Comparison of ENCODE assay signal across 8 cellular contexts in genomic region chr19:53867225-53868090, GRCh38. TPM values are rescaled to one million over a fixed set of nuclear protein-coding genes. Genes with fewer than 3 reads are reported as not detected.
DNase-seq lines count a peak whose midpoint lies in the region; ATAC-seq and TF ChIP-seq lines count a peak whose summit lies in the region.

MYADM (plus strand) TSS chr19:53867883; CDS start chr19:53873530, 5,647 bp downstream.

- H3K4me1 Mint-ChIP-seq in endodermal cell, result peaks cover 17% of the 10 kb centered on the region
- H3K4me1 Mint-ChIP-seq in memory B cell, result peaks cover 15% of the 10 kb centered on the region

- no peaks in the 10 kb centered on the region for H3K27me3 ChIP-seq in endodermal cell (ENCODE audit: control insufficient read depth, insufficient read depth, low read length, poor library complexity, severe bottlenecking)

- peak within 1 kb of the TSS; percentile 98 for H3K4me3 Mint-ChIP-seq in endodermal cell
- H3K4me3 Mint-ChIP-seq in memory B cell, result peak within 1 kb of the TSS; percentile 87

- peaks cover 16% of the 10 kb centered on the region for H3K36me3 ChIP-seq in endodermal cell (ENCODE audit: control insufficient read depth, insufficient read depth, low read length)

- POLR2A ChIA-PET in AG04449 (lab: Yijun Ruan, JAX), result interaction anchor here (0.7 to 2.6 kb wide), 8 partner anchors 9 to 270 kb away, joined by 3 to 16 read pairs (median 4); partner anchors contain the start of gene CNOT3

- H3K9ac ChIP-seq in endodermal cell (ENCODE audit: extremely low read depth, low read length, poor library complexity, severe bottlenecking), result peak within 1 kb of the TSS; percentile 99

- DNase-seq in AG04449 (ENCODE audit: low read depth, low spot score) (peak; percentile 90), NOMO-1 treated with dmso at 0.1 percent for 144 hours (lab: John Stamatoyannopoulos, UW; ENCODE audit: unreplicated experiment) (peak; percentile 93), endodermal cell (peak; percentile 100), memory B cell (ENCODE audit: low spot score in 2 of 2) (peak; percentile 87 to 95)
- peak; percentile 96 for DNase-seq in activated CD8-positive, alpha-beta memory T cell treated with anti-CD3 and anti-CD28 coated beads, Interleukin-2, amount 50 U/mL, for 24 hours (ENCODE audit: extremely low read depth)
- DNase-seq in stimulated activated CD4-positive, alpha-beta T cell treated with anti-CD3 and anti-CD28 coated beads, TNF-alpha, amount 100 ng/mL, for 48 hours (ENCODE audit: low read depth in 3 of 3), result peak; percentile 98 to 99 (median 98)

- peak within 1 kb of the TSS; percentile 99 for H3K4me3 ChIP-seq in AG04449 (ENCODE audit: low read depth, low read length)
- peak within 1 kb of the TSS; percentile 95 for H3K4me3 ChIP-seq in endodermal cell (ENCODE audit: low read length)

- H3K27me3 Mint-ChIP-seq in endodermal cell (ENCODE audit: insufficient read depth) (peaks cover 3% of the 10 kb centered on the region), memory B cell (peaks cover 8% of the 10 kb centered on the region)

- H3K9me3 ChIP-seq in endodermal cell (ENCODE audit: control insufficient read depth, low read length), result no peaks in the 10 kb centered on the region

- H3K36me3 Mint-ChIP-seq in endodermal cell (ENCODE audit: low read depth), result peaks cover 14% of the 10 kb centered on the region
- H3K36me3 Mint-ChIP-seq in memory B cell, result peaks cover 2% of the 10 kb centered on the region

- WGBS in endodermal cell (ENCODE audit: insufficient coverage in 1 of 2, insufficient read length in 1 of 2), 2 experiments, result 3 to 5% methylated on average over 9 to 26 of the region's 37 CpGs

- CTCF ChIA-PET in AG04449 (lab: Yijun Ruan, JAX), result interaction anchor here (1.0 to 2.1 kb wide), 5 partner anchors 14 to 167 kb away, joined by 3 to 6 read pairs (median 4); partner anchors contain the start of gene PRKCG

- H3K27ac ChIP-seq in endodermal cell (ENCODE audit: low read depth, low read length), result peak within 1 kb of the TSS; percentile 100

- TF ChIP-seq CTCF in AG04449 (IDR thresholded peaks at IDR 0.05; ENCODE audit: insufficient read depth, low read length, missing control alignments) (no peak), endodermal cell (conservative IDR thresholded peaks at IDR 0.05) (no peak)

- peak; percentile 72 for ATAC-seq in GM18868 (IDR thresholded peaks at IDR 0.05; ENCODE audit: unreplicated experiment)
- peak; percentile 52 for ATAC-seq in HG03103 (IDR thresholded peaks at IDR 0.05; ENCODE audit: low read depth, unreplicated experiment)
- peak; percentile 72 for ATAC-seq in memory B cell (ENCODE audit: low read depth)

- H3K4me1 ChIP-seq in endodermal cell (ENCODE audit: control insufficient read depth, insufficient read depth, low read length), result no peaks in the 10 kb centered on the region

- H3K27ac Mint-ChIP-seq in endodermal cell, result peak within 1 kb of the TSS; percentile 99
- H3K27ac Mint-ChIP-seq in memory B cell, result peak within 1 kb of the TSS; percentile 96

- H3K9me3 Mint-ChIP-seq in endodermal cell (no peaks in the 10 kb centered on the region), memory B cell (no peaks in the 10 kb centered on the region)

RNA-seq across cellular contexts. Expression of gene MYADM, which starts in this region (rescaled TPM):
- 100 to 1,000 TPM; 112 to 157 TPM for total RNA-seq in endodermal cell
- 65.5 TPM for polyA plus RNA-seq in endodermal cell (2013, experiment 1 of 2)
- 69.2 TPM for polyA plus RNA-seq in endodermal cell (2013, experiment 2 of 2)

Comparison
In these comparisons a context has a peak if more than half of its experiments do, and no peak if none do; other contexts are left out.
1. Peak in every context shown above with its lines: DNase-seq, ATAC-seq, H3K4me3 ChIP-seq and H3K27ac ChIP-seq.